19 cellular contexts compared by ENCODE assay signal in the genomic region with DNA sequence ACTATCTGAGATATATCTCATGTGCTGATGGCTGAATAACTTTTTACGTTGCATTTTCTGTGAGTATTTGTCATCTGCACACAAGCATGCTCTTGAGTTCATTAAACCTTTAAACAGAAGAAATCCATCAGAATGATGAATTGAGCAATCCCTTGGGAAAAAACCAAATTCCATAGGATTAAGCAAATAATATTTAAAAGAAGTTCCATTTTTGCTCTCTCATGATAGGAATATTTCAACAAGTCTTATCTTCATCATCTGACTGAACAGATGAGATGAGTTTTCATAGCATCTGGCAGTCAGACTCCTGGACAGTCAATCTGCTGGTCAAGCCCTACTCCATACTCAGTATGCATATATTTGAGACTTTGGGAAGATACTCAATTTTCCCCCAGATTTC.
"Had no signal": no experiment of that assay in that cellular context is flagged by ENCODE, and none has a peak within 500 bp of the region (broad histone marks: within the 10 kb centered on the region; RNA-seq: fewer than 3 reads in every experiment).

No MANE protein-coding gene starts in this region.

- H3K36me3 ChIP-seq: SJCRH30, transverse colon had no signal

- ATAC-seq: activated CD8-positive, alpha-beta memory T cell treated with anti-CD3 and anti-CD28 coated beads, Interleukin-2, amount 10 ng/mL, durations not matched to agents 7 days and 5 days; body of pancreas; stimulated activated memory B cell treated with anti-CD40 and anti-IgM and Interleukin-4, amounts not matched to agents 10 μg/mL and 1 μg/mL and 100 μg/mL, for 72 hours had no signal

- DNase-seq: activated CD4-positive, alpha-beta T cell treated with anti-CD3 and anti-CD28 coated beads, Interleukin-2, amount 50 U/mL, for 4 hours; activated CD4-positive, CD25-positive, alpha-beta regulatory T cell; activated CD8-positive, alpha-beta memory T cell treated with anti-CD3 and anti-CD28 coated beads, Interleukin-2, amount 10 ng/mL, durations not matched to agents 7 days and 5 days; activated effector memory CD4-positive, alpha-beta T cell treated with Interleukin-2 at 50 U/mL for 16 hours; activated T-cell treated with anti-CD3 and anti-CD28 coated beads, Interleukin-2, amount 50 U/mL, for 24 hours; amygdala; body of pancreas; cortex of kidney; effector CD8-positive, alpha-beta T cell; mesenchymal stem cell; natural killer cell; SJCRH30; stimulated activated CD4-positive, alpha-beta T cell treated with anti-CD3 and anti-CD28 coated beads, Interleukin-2, amount 100 ng/mL, for 48 hours; substantia nigra; SW 1271; transverse colon had no signal

- H3K9me3 ChIP-seq: body of pancreas, neutrophil, SJCRH30, transverse colon had no signal

- H3K27ac ChIP-seq: body of pancreas, neutrophil, SJCRH30, transverse colon had no signal

- H3K27ac Mint-ChIP-seq: activated CD8-positive, alpha-beta memory T cell treated with anti-CD3 and anti-CD28 coated beads, Interleukin-2, amount 10 ng/mL, durations not matched to agents 7 days and 5 days; activated naive CD4-positive, alpha-beta T cell treated with anti-CD3 and anti-CD28 coated beads, Interleukin-2, amount 50 U/mL, for 72 hours; activated T-cell treated with anti-CD3 and anti-CD28 coated beads, Interleukin-2, amount 50 U/mL, for 24 hours; natural killer cell; stimulated activated memory B cell treated with anti-CD40 and anti-IgM and Interleukin-4, amounts not matched to agents 10 μg/mL and 1 μg/mL and 100 μg/mL, for 72 hours had no signal

- H3K36me3 Mint-ChIP-seq: activated CD8-positive, alpha-beta memory T cell treated with anti-CD3 and anti-CD28 coated beads, Interleukin-2, amount 10 ng/mL, durations not matched to agents 7 days and 5 days; activated naive CD4-positive, alpha-beta T cell treated with anti-CD3 and anti-CD28 coated beads, Interleukin-2, amount 50 U/mL, for 72 hours; natural killer cell; stimulated activated memory B cell treated with anti-CD40 and anti-IgM and Interleukin-4, amounts not matched to agents 10 μg/mL and 1 μg/mL and 100 μg/mL, for 72 hours had no signal

- H3K27me3 Mint-ChIP-seq: activated CD8-positive, alpha-beta memory T cell treated with anti-CD3 and anti-CD28 coated beads, Interleukin-2, amount 10 ng/mL, durations not matched to agents 7 days and 5 days; activated T-cell treated with anti-CD3 and anti-CD28 coated beads, Interleukin-2, amount 50 U/mL, for 24 hours; stimulated activated memory B cell treated with anti-CD40 and anti-IgM and Interleukin-4, amounts not matched to agents 10 μg/mL and 1 μg/mL and 100 μg/mL, for 72 hours had no signal

- H3K27me3 ChIP-seq: body of pancreas, neutrophil, SJCRH30, transverse colon had no signal

- H3K9me3 Mint-ChIP-seq: activated T-cell treated with anti-CD3 and anti-CD28 coated beads, Interleukin-2, amount 50 U/mL, for 24 hours; natural killer cell; stimulated activated memory B cell treated with anti-CD40 and anti-IgM and Interleukin-4, amounts not matched to agents 10 μg/mL and 1 μg/mL and 100 μg/mL, for 72 hours had no signal

- H3K4me3 ChIP-seq: body of pancreas, SJCRH30, transverse colon had no signal

- H3K4me3 Mint-ChIP-seq: activated CD8-positive, alpha-beta memory T cell treated with anti-CD3 and anti-CD28 coated beads, Interleukin-2, amount 10 ng/mL, durations not matched to agents 7 days and 5 days; activated T-cell treated with anti-CD3 and anti-CD28 coated beads, Interleukin-2, amount 50 U/mL, for 24 hours; natural killer cell; stimulated activated memory B cell treated with anti-CD40 and anti-IgM and Interleukin-4, amounts not matched to agents 10 μg/mL and 1 μg/mL and 100 μg/mL, for 72 hours had no signal
